1 cellular context compared by ENCODE assay signal in the genomic region with DNA sequence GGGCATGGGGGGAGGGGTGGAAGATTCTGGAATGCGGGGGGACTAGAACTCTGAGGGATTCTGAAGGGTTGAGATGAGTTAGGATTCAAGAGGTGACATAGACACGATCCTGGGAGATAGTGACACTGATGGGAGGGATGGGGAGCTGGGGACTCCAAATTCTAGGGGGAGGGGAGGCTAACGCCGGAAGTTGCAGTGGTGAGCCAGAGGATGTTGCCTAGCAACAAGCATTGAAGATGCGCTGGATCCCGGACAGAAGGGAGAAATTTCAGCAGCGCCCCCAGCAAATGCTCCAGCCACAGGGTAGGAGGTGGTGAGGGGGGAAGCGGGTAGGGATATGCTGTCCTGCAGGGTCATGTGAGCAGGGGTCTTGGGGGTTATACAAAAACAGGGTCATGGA.
TF ChIP-seq lines count a peak whose summit lies in the region.

No MANE protein-coding gene starts in this region.

TF ChIP-seq in IMR-90, 13 proteins besides CTCF, POLR2A, EP300 and RAD21:
- TF ChIP-seq BHLHE40 (IDR thresholded peaks at IDR 0.05; ENCODE audit: low read depth, low read length) = no peak
- TF ChIP-seq, protein P1, sequence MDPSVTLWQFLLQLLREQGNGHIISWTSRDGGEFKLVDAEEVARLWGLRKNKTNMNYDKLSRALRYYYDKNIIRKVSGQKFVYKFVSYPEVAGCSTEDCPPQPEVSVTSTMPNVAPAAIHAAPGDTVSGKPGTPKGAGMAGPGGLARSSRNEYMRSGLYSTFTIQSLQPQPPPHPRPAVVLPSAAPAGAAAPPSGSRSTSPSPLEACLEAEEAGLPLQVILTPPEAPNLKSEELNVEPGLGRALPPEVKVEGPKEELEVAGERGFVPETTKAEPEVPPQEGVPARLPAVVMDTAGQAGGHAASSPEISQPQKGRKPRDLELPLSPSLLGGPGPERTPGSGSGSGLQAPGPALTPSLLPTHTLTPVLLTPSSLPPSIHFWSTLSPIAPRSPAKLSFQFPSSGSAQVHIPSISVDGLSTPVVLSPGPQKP (IDR thresholded peaks at IDR 0.05; ENCODE audit: borderline replicate concordance, low read depth, low read length) = no peak
- no peak for TF ChIP-seq RCOR1 (IDR thresholded peaks at IDR 0.05; ENCODE audit: insufficient replicate concordance, low read length)
- TF ChIP-seq MAFK (IDR thresholded peaks at IDR 0.05; ENCODE audit: low read depth, low read length) = no peak
- no peak for TF ChIP-seq SMC3 (IDR thresholded peaks at IDR 0.05; ENCODE audit: low read depth, low read length)
- no peak for TF ChIP-seq MAZ (IDR thresholded peaks at IDR 0.05; ENCODE audit: borderline replicate concordance, low read depth, low read length)
- no peak for TF ChIP-seq RFX5 (IDR thresholded peaks at IDR 0.05; ENCODE audit: low read depth, low read length)
